Comparison of ENCODE assay signal across 1 cellular context in the genomic region with DNA sequence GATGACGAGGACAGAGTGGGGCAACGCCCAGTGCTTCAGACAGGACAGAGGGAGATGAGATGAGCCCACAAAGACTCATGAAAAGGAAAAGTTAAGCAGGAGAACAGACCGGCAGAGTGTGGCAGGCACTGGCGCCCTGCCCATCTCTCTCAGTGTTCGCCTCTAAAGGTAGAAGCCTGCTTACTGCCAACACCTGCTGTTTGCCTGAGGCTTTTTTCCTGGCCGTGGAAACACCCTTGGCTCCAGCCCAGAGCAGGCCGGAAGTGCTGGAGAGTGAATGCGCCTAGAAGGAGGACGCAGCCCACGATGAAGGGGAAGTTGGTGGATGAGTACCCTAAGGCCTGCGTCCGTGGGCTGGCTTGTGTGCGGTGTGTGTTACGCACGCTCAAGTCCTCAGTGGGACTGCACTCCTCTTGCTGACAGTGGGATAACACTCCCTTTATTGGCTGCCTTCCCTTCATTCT.
TF ChIP-seq lines count a peak whose summit lies in the region.

No MANE protein-coding gene starts in this region.

TF ChIP-seq in K562, 482 proteins besides CTCF, POLR2A, EP300 and RAD21 (continued from another document and continues in another):
- TF ChIP-seq, protein P1, sequence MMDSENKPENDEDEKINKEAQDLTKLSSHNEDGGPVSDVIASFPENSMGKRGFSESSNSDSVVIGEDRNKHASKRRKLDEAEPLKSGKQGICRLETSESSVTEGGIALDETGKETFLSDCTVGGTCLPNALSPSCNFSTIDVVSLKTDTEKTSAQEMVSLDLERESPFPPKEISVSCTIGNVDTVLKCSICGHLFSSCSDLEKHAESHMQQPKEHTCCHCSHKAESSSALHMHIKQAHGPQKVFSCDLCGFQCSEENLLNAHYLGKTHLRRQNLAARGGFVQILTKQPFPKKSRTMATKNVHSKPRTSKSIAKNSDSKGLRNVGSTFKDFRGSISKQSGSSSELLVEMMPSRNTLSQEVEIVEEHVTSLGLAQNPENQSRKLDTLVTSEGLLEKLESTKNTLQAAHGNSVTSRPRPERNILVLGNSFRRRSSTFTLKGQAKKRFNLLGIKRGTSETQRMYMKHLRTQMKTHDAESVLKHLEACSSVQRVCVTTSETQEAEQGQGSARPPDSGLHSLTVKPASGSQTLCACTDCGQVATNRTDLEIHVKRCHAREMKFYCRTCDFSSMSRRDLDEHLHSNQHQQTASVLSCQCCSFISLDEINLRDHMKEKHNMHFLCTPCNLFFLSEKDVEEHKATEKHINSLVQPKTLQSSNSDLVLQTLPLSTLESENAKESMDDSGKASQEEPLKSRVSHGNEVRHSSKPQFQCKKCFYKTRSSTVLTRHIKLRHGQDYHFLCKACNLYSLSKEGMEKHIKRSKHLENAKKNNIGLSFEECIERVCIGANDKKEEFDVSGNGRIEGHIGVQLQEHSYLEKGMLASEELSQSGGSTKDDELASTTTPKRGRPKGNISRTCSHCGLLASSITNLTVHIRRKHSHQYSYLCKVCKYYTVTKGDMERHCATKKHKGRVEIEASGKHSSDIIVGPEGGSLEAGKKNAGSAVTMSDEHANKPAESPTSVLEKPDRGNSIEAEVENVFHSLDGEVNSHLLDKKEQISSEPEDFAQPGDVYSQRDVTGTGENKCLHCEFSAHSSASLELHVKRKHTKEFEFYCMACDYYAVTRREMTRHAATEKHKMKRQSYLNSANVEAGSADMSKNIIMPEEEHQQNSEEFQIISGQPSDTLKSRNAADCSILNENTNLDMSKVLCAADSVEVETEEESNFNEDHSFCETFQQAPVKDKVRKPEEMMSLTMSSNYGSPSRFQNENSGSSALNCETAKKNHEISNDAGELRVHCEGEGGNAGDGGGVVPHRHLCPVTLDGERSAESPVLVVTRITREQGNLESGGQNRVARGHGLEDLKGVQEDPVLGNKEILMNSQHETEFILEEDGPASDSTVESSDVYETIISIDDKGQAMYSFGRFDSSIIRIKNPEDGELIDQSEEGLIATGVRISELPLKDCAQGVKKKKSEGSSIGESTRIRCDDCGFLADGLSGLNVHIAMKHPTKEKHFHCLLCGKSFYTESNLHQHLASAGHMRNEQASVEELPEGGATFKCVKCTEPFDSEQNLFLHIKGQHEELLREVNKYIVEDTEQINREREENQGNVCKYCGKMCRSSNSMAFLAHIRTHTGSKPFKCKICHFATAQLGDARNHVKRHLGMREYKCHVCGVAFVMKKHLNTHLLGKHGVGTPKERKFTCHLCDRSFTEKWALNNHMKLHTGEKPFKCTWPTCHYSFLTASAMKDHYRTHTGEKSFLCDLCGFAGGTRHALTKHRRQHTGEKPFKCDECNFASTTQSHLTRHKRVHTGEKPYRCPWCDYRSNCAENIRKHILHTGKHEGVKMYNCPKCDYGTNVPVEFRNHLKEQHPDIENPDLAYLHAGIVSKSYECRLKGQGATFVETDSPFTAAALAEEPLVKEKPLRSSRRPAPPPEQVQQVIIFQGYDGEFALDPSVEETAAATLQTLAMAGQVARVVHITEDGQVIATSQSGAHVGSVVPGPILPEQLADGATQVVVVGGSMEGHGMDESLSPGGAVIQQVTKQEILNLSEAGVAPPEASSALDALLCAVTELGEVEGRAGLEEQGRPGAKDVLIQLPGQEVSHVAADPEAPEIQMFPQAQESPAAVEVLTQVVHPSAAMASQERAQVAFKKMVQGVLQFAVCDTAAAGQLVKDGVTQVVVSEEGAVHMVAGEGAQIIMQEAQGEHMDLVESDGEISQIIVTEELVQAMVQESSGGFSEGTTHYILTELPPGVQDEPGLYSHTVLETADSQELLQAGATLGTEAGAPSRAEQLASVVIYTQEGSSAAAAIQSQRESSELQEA (IDR thresholded peaks at IDR 0.05; ENCODE audit: low read depth), result no peak
- TF ChIP-seq, protein P2, sequence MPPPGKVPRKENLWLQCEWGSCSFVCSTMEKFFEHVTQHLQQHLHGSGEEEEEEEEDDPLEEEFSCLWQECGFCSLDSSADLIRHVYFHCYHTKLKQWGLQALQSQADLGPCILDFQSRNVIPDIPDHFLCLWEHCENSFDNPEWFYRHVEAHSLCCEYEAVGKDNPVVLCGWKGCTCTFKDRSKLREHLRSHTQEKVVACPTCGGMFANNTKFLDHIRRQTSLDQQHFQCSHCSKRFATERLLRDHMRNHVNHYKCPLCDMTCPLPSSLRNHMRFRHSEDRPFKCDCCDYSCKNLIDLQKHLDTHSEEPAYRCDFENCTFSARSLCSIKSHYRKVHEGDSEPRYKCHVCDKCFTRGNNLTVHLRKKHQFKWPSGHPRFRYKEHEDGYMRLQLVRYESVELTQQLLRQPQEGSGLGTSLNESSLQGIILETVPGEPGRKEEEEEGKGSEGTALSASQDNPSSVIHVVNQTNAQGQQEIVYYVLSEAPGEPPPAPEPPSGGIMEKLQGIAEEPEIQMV (tag; conservative IDR thresholded peaks at IDR 0.05; ENCODE audit: low read depth), result no peak
- no peak for TF ChIP-seq KLF16 (IDR thresholded peaks at IDR 0.05)
- no peak for TF ChIP-seq HEY1 (CRISPR knock-in tag; IDR thresholded peaks at IDR 0.05; ENCODE audit: borderline replicate concordance)
- TF ChIP-seq RBM25 (IDR thresholded peaks at IDR 0.05; ENCODE audit: low read depth, low read length, severe bottlenecking), result no peak
- TF ChIP-seq KLF1 (tag; IDR thresholded peaks at IDR 0.05), result 0 out of 2 replicates have a peak, but pooled peaks have one; percentile 62
- TF ChIP-seq GABPA (tag; conservative IDR thresholded peaks at IDR 0.05; ENCODE audit: low read depth), result peak; percentile 44; the same call in 1 of the 2 replicates
- TF ChIP-seq RHOXF2B (CRISPR knock-in tag; conservative IDR thresholded peaks at IDR 0.05), result no peak
- TF ChIP-seq MEF2A (IDR thresholded peaks at IDR 0.05; ENCODE audit: control insufficient read depth, low read depth, low read length), result no peak
- TF ChIP-seq BACH1 (tag; IDR thresholded peaks at IDR 0.05), result no peak
- TF ChIP-seq, protein P3, sequence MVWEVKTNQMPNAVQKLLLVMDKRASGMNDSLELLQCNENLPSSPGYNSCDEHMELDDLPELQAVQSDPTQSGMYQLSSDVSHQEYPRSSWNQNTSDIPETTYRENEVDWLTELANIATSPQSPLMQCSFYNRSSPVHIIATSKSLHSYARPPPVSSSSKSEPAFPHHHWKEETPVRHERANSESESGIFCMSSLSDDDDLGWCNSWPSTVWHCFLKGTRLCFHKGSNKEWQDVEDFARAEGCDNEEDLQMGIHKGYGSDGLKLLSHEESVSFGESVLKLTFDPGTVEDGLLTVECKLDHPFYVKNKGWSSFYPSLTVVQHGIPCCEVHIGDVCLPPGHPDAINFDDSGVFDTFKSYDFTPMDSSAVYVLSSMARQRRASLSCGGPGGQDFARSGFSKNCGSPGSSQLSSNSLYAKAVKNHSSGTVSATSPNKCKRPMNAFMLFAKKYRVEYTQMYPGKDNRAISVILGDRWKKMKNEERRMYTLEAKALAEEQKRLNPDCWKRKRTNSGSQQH (CRISPR knock-in tag; IDR thresholded peaks at IDR 0.05), result no peak
- no peak for TF ChIP-seq ARID2 (IDR thresholded peaks at IDR 0.05)
- 0 out of 2 replicates have a peak, but pooled peaks have one; percentile 15 for TF ChIP-seq PHF8 (IDR thresholded peaks at IDR 0.05; ENCODE audit: borderline replicate concordance, low read length)
- TF ChIP-seq SMAD3 (CRISPR knock-in tag; conservative IDR thresholded peaks at IDR 0.05), result no peak
- no peak for TF ChIP-seq FOXJ3 (CRISPR knock-in tag; IDR thresholded peaks at IDR 0.05)
- TF ChIP-seq SNIP1 (IDR thresholded peaks at IDR 0.05; ENCODE audit: low read depth), result no peak
- TF ChIP-seq HOXB6 (CRISPR knock-in tag; IDR thresholded peaks at IDR 0.05; ENCODE audit: borderline replicate concordance), result no peak
- no peak for TF ChIP-seq RBM22 (IDR thresholded peaks at IDR 0.05; ENCODE audit: low read depth, low read length, poor library complexity, severe bottlenecking)
- TF ChIP-seq PHF21A (IDR thresholded peaks at IDR 0.05; ENCODE audit: borderline replicate concordance, low read depth), result no peak
- peak; percentile 55 to 68 for TF ChIP-seq NRF1 (conservative IDR thresholded peaks at IDR 0.05 in 1 of 2, IDR thresholded peaks at IDR 0.05 in 1 of 2)
- TF ChIP-seq HLTF (IDR thresholded peaks at IDR 0.05), result no peak
- TF ChIP-seq, protein P4, sequence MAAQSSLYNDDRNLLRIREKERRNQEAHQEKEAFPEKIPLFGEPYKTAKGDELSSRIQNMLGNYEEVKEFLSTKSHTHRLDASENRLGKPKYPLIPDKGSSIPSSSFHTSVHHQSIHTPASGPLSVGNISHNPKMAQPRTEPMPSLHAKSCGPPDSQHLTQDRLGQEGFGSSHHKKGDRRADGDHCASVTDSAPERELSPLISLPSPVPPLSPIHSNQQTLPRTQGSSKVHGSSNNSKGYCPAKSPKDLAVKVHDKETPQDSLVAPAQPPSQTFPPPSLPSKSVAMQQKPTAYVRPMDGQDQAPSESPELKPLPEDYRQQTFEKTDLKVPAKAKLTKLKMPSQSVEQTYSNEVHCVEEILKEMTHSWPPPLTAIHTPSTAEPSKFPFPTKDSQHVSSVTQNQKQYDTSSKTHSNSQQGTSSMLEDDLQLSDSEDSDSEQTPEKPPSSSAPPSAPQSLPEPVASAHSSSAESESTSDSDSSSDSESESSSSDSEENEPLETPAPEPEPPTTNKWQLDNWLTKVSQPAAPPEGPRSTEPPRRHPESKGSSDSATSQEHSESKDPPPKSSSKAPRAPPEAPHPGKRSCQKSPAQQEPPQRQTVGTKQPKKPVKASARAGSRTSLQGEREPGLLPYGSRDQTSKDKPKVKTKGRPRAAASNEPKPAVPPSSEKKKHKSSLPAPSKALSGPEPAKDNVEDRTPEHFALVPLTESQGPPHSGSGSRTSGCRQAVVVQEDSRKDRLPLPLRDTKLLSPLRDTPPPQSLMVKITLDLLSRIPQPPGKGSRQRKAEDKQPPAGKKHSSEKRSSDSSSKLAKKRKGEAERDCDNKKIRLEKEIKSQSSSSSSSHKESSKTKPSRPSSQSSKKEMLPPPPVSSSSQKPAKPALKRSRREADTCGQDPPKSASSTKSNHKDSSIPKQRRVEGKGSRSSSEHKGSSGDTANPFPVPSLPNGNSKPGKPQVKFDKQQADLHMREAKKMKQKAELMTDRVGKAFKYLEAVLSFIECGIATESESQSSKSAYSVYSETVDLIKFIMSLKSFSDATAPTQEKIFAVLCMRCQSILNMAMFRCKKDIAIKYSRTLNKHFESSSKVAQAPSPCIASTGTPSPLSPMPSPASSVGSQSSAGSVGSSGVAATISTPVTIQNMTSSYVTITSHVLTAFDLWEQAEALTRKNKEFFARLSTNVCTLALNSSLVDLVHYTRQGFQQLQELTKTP (IDR thresholded peaks at IDR 0.05; ENCODE audit: low read depth in 1 of 2, partially characterized antibody in 2 of 2), result no peak
- no peak for TF ChIP-seq ZNF165 (CRISPR knock-in tag; IDR thresholded peaks at IDR 0.05; ENCODE audit: borderline replicate concordance)
- no peak for TF ChIP-seq PTBP1 (IDR thresholded peaks at IDR 0.05; ENCODE audit: low read depth, low read length)
- TF ChIP-seq KDM2B (CRISPR knock-in tag; IDR thresholded peaks at IDR 0.05), result no peak
- TF ChIP-seq, protein P5, sequence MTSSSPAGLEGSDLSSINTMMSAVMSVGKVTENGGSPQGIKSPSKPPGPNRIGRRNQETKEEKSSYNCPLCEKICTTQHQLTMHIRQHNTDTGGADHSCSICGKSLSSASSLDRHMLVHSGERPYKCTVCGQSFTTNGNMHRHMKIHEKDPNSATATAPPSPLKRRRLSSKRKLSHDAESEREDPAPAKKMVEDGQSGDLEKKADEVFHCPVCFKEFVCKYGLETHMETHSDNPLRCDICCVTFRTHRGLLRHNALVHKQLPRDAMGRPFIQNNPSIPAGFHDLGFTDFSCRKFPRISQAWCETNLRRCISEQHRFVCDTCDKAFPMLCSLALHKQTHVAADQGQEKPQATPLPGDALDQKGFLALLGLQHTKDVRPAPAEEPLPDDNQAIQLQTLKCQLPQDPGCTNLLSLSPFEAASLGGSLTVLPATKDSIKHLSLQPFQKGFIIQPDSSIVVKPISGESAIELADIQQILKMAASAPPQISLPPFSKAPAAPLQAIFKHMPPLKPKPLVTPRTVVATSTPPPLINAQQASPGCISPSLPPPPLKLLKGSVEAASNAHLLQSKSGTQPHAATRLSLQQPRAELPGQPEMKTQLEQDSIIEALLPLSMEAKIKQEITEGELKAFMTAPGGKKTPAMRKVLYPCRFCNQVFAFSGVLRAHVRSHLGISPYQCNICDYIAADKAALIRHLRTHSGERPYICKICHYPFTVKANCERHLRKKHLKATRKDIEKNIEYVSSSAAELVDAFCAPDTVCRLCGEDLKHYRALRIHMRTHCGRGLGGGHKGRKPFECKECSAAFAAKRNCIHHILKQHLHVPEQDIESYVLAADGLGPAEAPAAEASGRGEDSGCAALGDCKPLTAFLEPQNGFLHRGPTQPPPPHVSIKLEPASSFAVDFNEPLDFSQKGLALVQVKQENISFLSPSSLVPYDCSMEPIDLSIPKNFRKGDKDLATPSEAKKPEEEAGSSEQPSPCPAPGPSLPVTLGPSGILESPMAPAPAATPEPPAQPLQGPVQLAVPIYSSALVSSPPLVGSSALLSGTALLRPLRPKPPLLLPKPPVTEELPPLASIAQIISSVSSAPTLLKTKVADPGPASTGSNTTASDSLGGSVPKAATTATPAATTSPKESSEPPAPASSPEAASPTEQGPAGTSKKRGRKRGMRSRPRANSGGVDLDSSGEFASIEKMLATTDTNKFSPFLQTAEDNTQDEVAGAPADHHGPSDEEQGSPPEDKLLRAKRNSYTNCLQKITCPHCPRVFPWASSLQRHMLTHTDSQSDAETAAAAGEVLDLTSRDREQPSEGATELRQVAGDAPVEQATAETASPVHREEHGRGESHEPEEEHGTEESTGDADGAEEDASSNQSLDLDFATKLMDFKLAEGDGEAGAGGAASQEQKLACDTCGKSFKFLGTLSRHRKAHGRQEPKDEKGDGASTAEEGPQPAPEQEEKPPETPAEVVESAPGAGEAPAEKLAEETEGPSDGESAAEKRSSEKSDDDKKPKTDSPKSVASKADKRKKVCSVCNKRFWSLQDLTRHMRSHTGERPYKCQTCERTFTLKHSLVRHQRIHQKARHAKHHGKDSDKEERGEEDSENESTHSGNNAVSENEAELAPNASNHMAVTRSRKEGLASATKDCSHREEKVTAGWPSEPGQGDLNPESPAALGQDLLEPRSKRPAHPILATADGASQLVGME (CRISPR knock-in tag; IDR thresholded peaks at IDR 0.05), result no peak
- no peak for TF ChIP-seq ZNF75A (CRISPR knock-in tag; IDR thresholded peaks at IDR 0.05)
- TF ChIP-seq ASH1L (IDR thresholded peaks at IDR 0.05; ENCODE audit: borderline replicate concordance, low read depth, partially characterized antibody), result no peak
- no peak for TF ChIP-seq POLR2AphosphoS2 (IDR thresholded peaks at IDR 0.05; ENCODE audit: low read length)
- TF ChIP-seq ZNF121 (CRISPR knock-in tag; conservative IDR thresholded peaks at IDR 0.05), result no peak
- no peak for TF ChIP-seq SLC30A9 (CRISPR knock-in tag; IDR thresholded peaks at IDR 0.05)
- TF ChIP-seq, protein P6, sequence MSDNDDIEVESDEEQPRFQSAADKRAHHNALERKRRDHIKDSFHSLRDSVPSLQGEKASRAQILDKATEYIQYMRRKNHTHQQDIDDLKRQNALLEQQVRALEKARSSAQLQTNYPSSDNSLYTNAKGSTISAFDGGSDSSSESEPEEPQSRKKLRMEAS (CRISPR knock-in tag; IDR thresholded peaks at IDR 0.05), result no peak
- TF ChIP-seq, protein P7, sequence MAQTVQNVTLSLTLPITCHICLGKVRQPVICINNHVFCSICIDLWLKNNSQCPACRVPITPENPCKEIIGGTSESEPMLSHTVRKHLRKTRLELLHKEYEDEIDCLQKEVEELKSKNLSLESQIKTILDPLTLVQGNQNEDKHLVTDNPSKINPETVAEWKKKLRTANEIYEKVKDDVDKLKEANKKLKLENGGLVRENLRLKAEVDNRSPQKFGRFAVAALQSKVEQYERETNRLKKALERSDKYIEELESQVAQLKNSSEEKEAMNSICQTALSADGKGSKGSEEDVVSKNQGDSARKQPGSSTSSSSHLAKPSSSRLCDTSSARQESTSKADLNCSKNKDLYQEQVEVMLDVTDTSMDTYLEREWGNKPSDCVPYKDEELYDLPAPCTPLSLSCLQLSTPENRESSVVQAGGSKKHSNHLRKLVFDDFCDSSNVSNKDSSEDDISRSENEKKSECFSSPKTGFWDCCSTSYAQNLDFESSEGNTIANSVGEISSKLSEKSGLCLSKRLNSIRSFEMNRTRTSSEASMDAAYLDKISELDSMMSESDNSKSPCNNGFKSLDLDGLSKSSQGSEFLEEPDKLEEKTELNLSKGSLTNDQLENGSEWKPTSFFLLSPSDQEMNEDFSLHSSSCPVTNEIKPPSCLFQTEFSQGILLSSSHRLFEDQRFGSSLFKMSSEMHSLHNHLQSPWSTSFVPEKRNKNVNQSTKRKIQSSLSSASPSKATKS (CRISPR knock-in tag; IDR thresholded peaks at IDR 0.05), result no peak
